ENCODE assay signal across 8 cellular contexts in genomic region chr14:68939893-68940613, GRCh38. TPM values are rescaled to one million over a fixed set of nuclear protein-coding genes. Genes with fewer than 3 reads are reported as not detected.
DNase-seq lines count a peak whose midpoint lies in the region; ATAC-seq and TF ChIP-seq lines count a peak whose summit lies in the region.

No MANE protein-coding gene starts in this region.

- H3K4me2 ChIP-seq in neuronal stem cell (ENCODE audit: insufficient read depth, low read length, poor library complexity, severe bottlenecking) = no peak overlapping the region

- H3K36me3 ChIP-seq in Panc1 (ENCODE audit: control insufficient read depth, insufficient read depth, low read length) (no peaks in the 10 kb centered on the region), esophagus squamous epithelium (no peaks in the 10 kb centered on the region), neuronal stem cell (replicated peaks in 1 of 2; ENCODE audit: control insufficient read depth in 2 of 2, insufficient read depth in 2 of 2, low read length in 2 of 2) (peaks cover 2 to 11% of the 10 kb centered on the region in 2 donors)

- H3K4me3 ChIP-seq in Panc1 (ENCODE audit: low read depth in 2 of 2, low read length in 2 of 2) (0 out of 4 replicates have a peak overlapping the region, but pooled peaks of 1 of the 2 experiments have one; percentile 12), esophagus squamous epithelium (no peak overlapping the region), neuronal stem cell (ENCODE audit: low read length in 2 of 2) (no peak overlapping the region)

- H4K91ac ChIP-seq in neuronal stem cell (ENCODE audit: low read depth, low read length, poor library complexity) = no peak overlapping the region

- TF ChIP-seq POLR2A in esophagus squamous epithelium (IDR thresholded peaks at IDR 0.05) = no peak

- peak overlapping the region; percentile 60 for H3K18ac ChIP-seq in neuronal stem cell (ENCODE audit: low read length)

- H3K4me1 ChIP-seq in Panc1 (ENCODE audit: control insufficient read depth, insufficient read depth, low read length) = peaks cover 76% of the 10 kb centered on the region
- H3K4me1 ChIP-seq in esophagus squamous epithelium = peaks cover 81 to 100% (median 95%) of the 10 kb centered on the region in 3 donors
- peaks cover 8 to 27% of the 10 kb centered on the region in 2 donors for H3K4me1 ChIP-seq in neuronal stem cell (ENCODE audit: control insufficient read depth in 2 of 2, insufficient read depth in 1 of 2, low read depth in 1 of 2, low read length in 2 of 2)

- H3K4me1 Mint-ChIP-seq in natural killer cell = peaks cover 8 to 13% of the 10 kb centered on the region in 2 donors

- H3K27me3 Mint-ChIP-seq in natural killer cell (ENCODE audit: low read depth in 2 of 2) = no peaks in the 10 kb centered on the region

- CTCF ChIA-PET in Panc1 (lab: Charles Lee) = no interaction called here

- H3K9me3 Mint-ChIP-seq in natural killer cell = no peaks in the 10 kb centered on the region

- H3K27me3 ChIP-seq in Panc1 (ENCODE audit: control insufficient read depth, insufficient read depth, low read length) = no peaks in the 10 kb centered on the region
- H3K27me3 ChIP-seq in esophagus squamous epithelium = no peaks in the 10 kb centered on the region
- no peaks in the 10 kb centered on the region for H3K27me3 ChIP-seq in neuronal stem cell (ENCODE audit: control insufficient read depth in 3 of 3, insufficient read depth in 3 of 3, low read depth in 1 of 3, low read length in 3 of 3)

- H2BK12ac ChIP-seq in neuronal stem cell (ENCODE audit: low read length) = no peak overlapping the region

- 48 to 54% methylated on average over 4 to 9 of the region's 9 CpGs for WGBS in esophagus squamous epithelium, 2 donors
- WGBS in neuronal stem cell (ENCODE audit: extremely low coverage in 2 of 2, insufficient read length in 2 of 2, insufficient replicate concordance in 1 of 2), 2 donors = no CpG with 5 or more reads among the region's 9 CpGs

- H3K4me3 Mint-ChIP-seq in natural killer cell = no peak overlapping the region

- in situ Hi-C loops in Panc1 (cut with HindIII; ENCODE audit: low pct_unique_long_range_greater_than_20kb, low sequenced_read_pairs) = no loop called here

- no peak overlapping the region for H2AK5ac ChIP-seq in neuronal stem cell (ENCODE audit: low read depth, low read length)

- no peak overlapping the region for H2AFZ ChIP-seq in neuronal stem cell (ENCODE audit: low read length)

- no peak overlapping the region for H4K8ac ChIP-seq in neuronal stem cell (ENCODE audit: low read depth, low read length)

- H3K4ac ChIP-seq in neuronal stem cell (ENCODE audit: low read length) = no peak overlapping the region

- intact Hi-C loops in Panc1 (cut with micrococcal nuclease; ENCODE audit: unreplicated experiment) (no loop called here), esophagus squamous epithelium (cut with DNase I) (loop anchor here (5.0 kb wide), 1 partner anchor 37 kb away; the partner anchor contains the start of gene ACTN1), natural killer cell (cut with micrococcal nuclease) (no loop called here)

- H2BK15ac ChIP-seq in neuronal stem cell (ENCODE audit: low read length) = no peak overlapping the region

- no peak overlapping the region for H2BK120ac ChIP-seq in neuronal stem cell (ENCODE audit: low read depth, low read length)

- peak; percentile 61 for ATAC-seq in Panc1
- no peak for ATAC-seq in natural killer cell
- no peak for ATAC-seq in HG03520 (IDR thresholded peaks at IDR 0.05; ENCODE audit: unreplicated experiment)

- H3K9me3 ChIP-seq in Panc1 (ENCODE audit: control insufficient read depth, insufficient read depth, low read depth, low read length) (no peaks in the 10 kb centered on the region), esophagus squamous epithelium (no peaks in the 10 kb centered on the region), neuronal stem cell (replicated peaks in 1 of 2; ENCODE audit: control insufficient read depth in 2 of 2, insufficient read depth in 1 of 2, low read depth in 1 of 2, low read length in 2 of 2) (no peaks in the 10 kb centered on the region)

- no peak overlapping the region for H3K9ac ChIP-seq in neuronal stem cell (ENCODE audit: low read depth, low read length, poor library complexity)

- H3K79me1 ChIP-seq in neuronal stem cell (ENCODE audit: low read depth, low read length) = peaks cover 9% of the 10 kb centered on the region

- no peak overlapping the region for H3K14ac ChIP-seq in neuronal stem cell (ENCODE audit: low read length)

- TF ChIP-seq CTCF in Panc1 (IDR thresholded peaks at IDR 0.05) (no peak), esophagus squamous epithelium (IDR thresholded peaks at IDR 0.05) (no peak), natural killer cell (IDR thresholded peaks at IDR 0.05) (no peak)

- POLR2A ChIA-PET in Panc1 (lab: Charles Lee) = interaction anchor here (0.6 kb wide), 1 partner anchor 102 kb away, joined by 4 read pairs; no protein-coding TSS in a partner anchor

- DNase-seq in COLO668 (lab: John Stamatoyannopoulos, UW; ENCODE audit: unreplicated experiment) (peak; percentile 69), Panc1 (ENCODE audit: low read depth, low spot score) (peak; percentile 83), esophagus squamous epithelium (lab: John Stamatoyannopoulos, UW) (no peak), neuronal stem cell (ENCODE audit: low spot score) (no peak), natural killer cell (no peak), retina (no peak), NCI-H1694 treated with DMSO at 0.1 percent for 48 hours (lab: John Stamatoyannopoulos, UW) (no peak)

- H3K27ac ChIP-seq in Panc1 (ENCODE audit: low read length) (peak overlapping the region; percentile 75), esophagus squamous epithelium (peak overlapping the region; percentile 75 to 93 (median 90)), neuronal stem cell (replicated peaks; ENCODE audit: low read length) (no peak overlapping the region)

- H3K23ac ChIP-seq in neuronal stem cell (ENCODE audit: low read depth, low read length, poor library complexity) = no peak overlapping the region

- H3K27ac Mint-ChIP-seq in natural killer cell = no peak overlapping the region

- BruUV-seq in Panc1 (replicated peaks; lab: Mats Ljungman, UMichigan) = no TSS peak

- no peaks in the 10 kb centered on the region for H3K36me3 Mint-ChIP-seq in natural killer cell

- H2BK5ac ChIP-seq in neuronal stem cell (ENCODE audit: low read length) = no peak overlapping the region

RNA-seq across cellular contexts. Expression of gene ACTN1, which starts 39.0 kb away (rescaled TPM):
- 212 TPM for total RNA-seq in Panc1 (2021; ENCODE audit: unreplicated experiment)
- 336 TPM for polyA plus RNA-seq in Panc1 (2012; ENCODE audit: insufficient read length)
- 100 to 1,000 TPM; 118 to 145 (median 131) TPM for total RNA-seq in esophagus squamous epithelium
- 88.8 TPM for polyA plus RNA-seq in neuronal stem cell (2013, experiment 1 of 2)
- 87.0 TPM for polyA plus RNA-seq in neuronal stem cell (2013, experiment 2 of 2)
- 10 to 100 TPM; 14.9 to 39.5 (median 19.6) TPM for total RNA-seq in natural killer cell

Comparison
In these comparisons a context has a peak if more than half of its experiments do, and no peak if none do; other contexts are left out.
1. DNase-seq: peak in COLO668 (single experiment) and Panc1 (single experiment); none in esophagus squamous epithelium (single experiment), neuronal stem cell (single experiment), natural killer cell (single experiment), retina (single experiment) and NCI-H1694 treated with DMSO at 0.1 percent for 48 hours (single experiment).